13 cellular contexts compared by ENCODE assay signal in the genomic region with DNA sequence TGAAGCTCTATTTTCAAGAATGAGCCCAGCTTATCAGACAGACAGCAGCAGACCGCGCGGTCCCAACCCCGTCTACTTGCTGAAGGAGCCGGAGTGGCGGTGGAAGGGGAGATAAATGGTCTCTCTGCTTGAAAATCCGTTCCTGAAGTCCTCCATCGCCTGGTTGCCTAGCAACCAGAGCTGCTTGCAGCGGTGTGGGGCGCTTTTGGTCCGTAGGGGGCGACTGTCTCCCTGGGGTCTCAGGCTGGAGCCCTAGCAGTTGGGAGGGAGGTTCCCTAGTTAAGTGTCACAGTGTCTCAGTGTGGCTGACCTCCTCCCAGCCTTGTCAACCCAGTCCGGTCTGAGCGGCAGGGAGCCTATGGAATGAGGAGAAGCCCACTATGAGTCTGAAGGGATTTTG. TPM values are rescaled to one million over a fixed set of nuclear protein-coding genes. Genes with fewer than 3 reads are reported as not detected.
DNase-seq lines count a peak whose midpoint lies in the region; ATAC-seq, FAIRE-seq and TF ChIP-seq lines count a peak whose summit lies in the region.
"Had no signal": no experiment of that assay in that cellular context is flagged by ENCODE, and none has a peak within 500 bp of the region (broad histone marks: within the 10 kb centered on the region; RNA-seq: fewer than 3 reads in every experiment).

No MANE protein-coding gene starts in this region.

- H3K4me3 ChIP-seq in IMR-90 (ENCODE audit: insufficient read depth, low read depth, low read length) (no peak overlapping the region), K562 (no peak overlapping the region), upper lobe of left lung (no peak overlapping the region)
- H3K4me3 ChIP-seq: hepatocyte had no signal

- H3K9me3 ChIP-seq in IMR-90 (ENCODE audit: control insufficient read depth, insufficient read depth, low read length): no peaks in the 10 kb centered on the region
- H3K9me3 ChIP-seq in K562 (replicated peaks; ENCODE audit: control insufficient read depth, insufficient read depth, low read depth, low read length): no peaks in the 10 kb centered on the region
- no peaks in the 10 kb centered on the region for H3K9me3 ChIP-seq in upper lobe of left lung

- no peaks in the 10 kb centered on the region for H3K36me3 ChIP-seq in IMR-90 (ENCODE audit: control insufficient read depth, insufficient read depth, low read length)
- H3K36me3 ChIP-seq in K562 (ENCODE audit: control insufficient read depth, insufficient read depth, low read length): no peaks in the 10 kb centered on the region
- no peaks in the 10 kb centered on the region for H3K36me3 ChIP-seq in upper lobe of left lung

- in situ Hi-C loops in IMR-90 (cut with MboI; ENCODE audit: low sequenced_read_pairs): no loop called here
- in situ Hi-C loops in K562 (cut with MboI): no loop called here

- peak overlapping the region; percentile 37 for H2AK9ac ChIP-seq in IMR-90 (replicated peaks; ENCODE audit: low read depth, low read length, poor library complexity)

- H2AK5ac ChIP-seq in IMR-90 (ENCODE audit: low read depth, low read length): no peak overlapping the region

- no peak overlapping the region for H3K4ac ChIP-seq in IMR-90 (ENCODE audit: low read depth, low read length)

- peaks cover 4 to 21% of the 10 kb centered on the region in 2 experiments; a peak in 3 of 4 replicates for H3K79me1 ChIP-seq in IMR-90 (ENCODE audit: low read depth in 1 of 2, low read length in 2 of 2)

- no peak overlapping the region for H3K23ac ChIP-seq in IMR-90 (ENCODE audit: low read depth, low read length)

- H3K9ac ChIP-seq in IMR-90 (ENCODE audit: low read depth, low read length): no peak overlapping the region
- no peak overlapping the region for H3K9ac ChIP-seq in K562 (ENCODE audit: insufficient read depth in 1 of 2, low read depth in 2 of 2, low read length in 2 of 2)

- BruUV-seq in IMR-90 (replicated peaks; lab: Mats Ljungman, UMichigan): no TSS peak
- BruUV-seq in K562 (replicated peaks; lab: Mats Ljungman, UMichigan): no TSS peak

- no peak overlapping the region for H4K91ac ChIP-seq in IMR-90 (ENCODE audit: insufficient read depth, low read depth, low read length)

- no peak overlapping the region for H2BK15ac ChIP-seq in IMR-90 (ENCODE audit: low read depth, low read length)

- POLR2A ChIA-PET in activated CD4-positive, alpha-beta T cell treated with anti-CD3 and anti-CD28 coated beads for 36 hours (lab: Charles Lee): no interaction called here
- POLR2A ChIA-PET in IMR-90 (lab: Charles Lee; ENCODE audit: unreplicated experiment) (no interaction called here), K562 (lab: Yijun Ruan, JAX) (no interaction called here)

- no peaks in the 10 kb centered on the region for H3K9me3 Mint-ChIP-seq in activated CD4-positive, alpha-beta T cell treated with anti-CD3 and anti-CD28 coated beads for 36 hours (ENCODE audit: low read depth)
- H3K9me3 Mint-ChIP-seq: stimulated activated naive CD8-positive, alpha-beta T cell treated with anti-CD3 and anti-CD28 coated beads, Interleukin-15, amount 100 ng/mL, for 72 hours had no signal

- no peak overlapping the region for H2BK20ac ChIP-seq in IMR-90 (ENCODE audit: low read depth, low read length)

- WGBS in IMR-90 (ENCODE audit: extremely low coverage in 2 of 2, insufficient read length in 1 of 2), 2 experiments: no CpG with 5 or more reads among the region's 14 CpGs
- WGBS in K562 (ENCODE audit: insufficient coverage, low coverage, missing lambda C conversion rate): 4% methylated on average over 11 of the region's 14 CpGs
- WGBS in upper lobe of left lung, 2 donors: 37 to 56% methylated on average over 2 to 14 of the region's 14 CpGs

- no peak for ATAC-seq in activated CD4-positive, alpha-beta T cell treated with anti-CD3 and anti-CD28 coated beads for 36 hours
- ATAC-seq in IMR-90 (ENCODE audit: low read depth) (no peak), K562 (no peak; the same call in 1 of the 3 replicates), GM18519 (IDR thresholded peaks at IDR 0.05; ENCODE audit: low FRiP score, unreplicated experiment) (no peak), upper lobe of left lung (ENCODE audit: low FRiP score in 2 of 2) (no peak)
- ATAC-seq: stimulated activated naive CD8-positive, alpha-beta T cell treated with anti-CD3 and anti-CD28 coated beads, Interleukin-15, amount 100 ng/mL, for 72 hours had no signal

- H2BK120ac ChIP-seq in IMR-90 (ENCODE audit: low read depth, low read length): no peak overlapping the region

- H3K27me3 ChIP-seq in IMR-90 (ENCODE audit: control insufficient read depth, insufficient read depth, low read length) (peaks cover 2% of the 10 kb centered on the region; the same call in 1 of the 2 replicates), K562 (ENCODE audit: control insufficient read depth in 2 of 2, insufficient read depth in 2 of 2, low read length in 2 of 2) (peaks cover 2 to 11% of the 10 kb centered on the region in 2 experiments; a peak in 2 of 5 replicates), upper lobe of left lung (peaks cover 0 to 9% (median 0%) of the 10 kb centered on the region in 4 donors)
- H3K27me3 ChIP-seq: hepatocyte had no signal

- peak; percentile 32 for DNase-seq in activated CD4-positive, alpha-beta T cell treated with anti-CD3 and anti-CD28 coated beads for 36 hours
- no peak for DNase-seq in activated CD4-positive, alpha-beta T cell treated with anti-CD3 and anti-CD28 coated beads, Interleukin-2, amount 50 U/mL, for 48 hours
- DNase-seq in IMR-90 (no peak), K562 (ENCODE audit: extremely low read depth in 1 of 4, low spot score in 3 of 4) (peak; percentile 65 to 69 (median 67)), posterior vena cava (ENCODE audit: low spot score) (peak; percentile 62), 8988T (no peak), upper lobe of left lung (no peak)
- DNase-seq: activated naive CD4-positive, alpha-beta T cell; effector memory CD4-positive, alpha-beta T cell had no signal

- H4K20me1 ChIP-seq in IMR-90 (ENCODE audit: insufficient read depth, low read length) (no peaks in the 10 kb centered on the region), K562 (replicated peaks; ENCODE audit: control insufficient read depth, insufficient read depth, low read length) (no peaks in the 10 kb centered on the region)

- intact Hi-C loops in activated CD4-positive, alpha-beta T cell treated with anti-CD3 and anti-CD28 coated beads for 36 hours (cut with DNase I, micrococcal nuclease): loop anchor here (5.0 to 10.0 kb wide), 2 partner anchors 302 to 746 kb away; partner anchors contain the start of gene IGBP1 (in 1 of the 2)
- intact Hi-C loops in IMR-90 (cut with micrococcal nuclease): no loop called here
- intact Hi-C loops in K562 (cut with micrococcal nuclease): loop anchor here (10.0 kb wide), 2 partner anchors 172 to 402 kb away; partner anchors contain the start of genes ARR3 and P2RY4
- intact Hi-C loops in posterior vena cava (cut with DNase I): no loop called here

- dilution Hi-C loops in IMR-90 (cut with HindIII; ENCODE audit: low sequenced_read_pairs, unreplicated experiment): no loop called here

- no peaks in the 10 kb centered on the region for H3K79me2 ChIP-seq in K562 (ENCODE audit: control insufficient read depth, insufficient read depth, low read length)
- H3K79me2 ChIP-seq: hepatocyte had no signal

- no peak overlapping the region for H2AFZ ChIP-seq in IMR-90 (replicated peaks; ENCODE audit: low read length, poor library complexity)
- H2AFZ ChIP-seq in K562 (ENCODE audit: low read depth, low read length): no peak overlapping the region
- H2AFZ ChIP-seq: hepatocyte had no signal

- TF ChIP-seq POLR2A in IMR-90 (IDR thresholded peaks at IDR 0.05; ENCODE audit: low read depth, low read length) (no peak), K562 (conservative IDR thresholded peaks at IDR 0.05) (no peak), upper lobe of left lung (IDR thresholded peaks at IDR 0.05) (no peak)

- H3K14ac ChIP-seq in IMR-90 (replicated peaks; ENCODE audit: low read depth, low read length): no peak overlapping the region

- H3K27me3 Mint-ChIP-seq in activated CD4-positive, alpha-beta T cell treated with anti-CD3 and anti-CD28 coated beads for 36 hours: peaks cover 23% of the 10 kb centered on the region

- CTCF ChIA-PET in activated CD4-positive, alpha-beta T cell treated with anti-CD3 and anti-CD28 coated beads for 36 hours (lab: Charles Lee): interaction anchor here (1.0 kb wide), 1 partner anchor 19 kb away, joined by 4 read pairs; no protein-coding TSS in a partner anchor
- CTCF ChIA-PET in IMR-90 (lab: Yijun Ruan, JAX) (no interaction called here), K562 (lab: Yijun Ruan, JAX; ENCODE audit: low intra/inter-chr PET ratio) (no interaction called here)

- no peak overlapping the region for H2BK5ac ChIP-seq in IMR-90 (ENCODE audit: low read depth, low read length, poor library complexity, severe bottlenecking)

- peaks cover 14% of the 10 kb centered on the region for H3K4me1 Mint-ChIP-seq in activated CD4-positive, alpha-beta T cell treated with anti-CD3 and anti-CD28 coated beads for 36 hours

- H4K8ac ChIP-seq in IMR-90 (ENCODE audit: low read depth in 2 of 2, low read length in 2 of 2): no peak overlapping the region

- no peaks in the 10 kb centered on the region for H3K36me3 Mint-ChIP-seq in activated CD4-positive, alpha-beta T cell treated with anti-CD3 and anti-CD28 coated beads for 36 hours (ENCODE audit: low read depth)

- H3K4me2 ChIP-seq in IMR-90 (ENCODE audit: low read depth, low read length) (no peak overlapping the region), K562 (ENCODE audit: insufficient read depth, low read length) (no peak overlapping the region)
- H3K4me2 ChIP-seq: hepatocyte had no signal

- no peak overlapping the region for H3K56ac ChIP-seq in IMR-90 (ENCODE audit: extremely low read depth, insufficient read depth, low read length)

- H3K18ac ChIP-seq in IMR-90 (ENCODE audit: low read depth, low read length): no peak overlapping the region

- H3K4me3 Mint-ChIP-seq in activated CD4-positive, alpha-beta T cell treated with anti-CD3 and anti-CD28 coated beads for 36 hours: no peak overlapping the region
- H3K4me3 Mint-ChIP-seq: stimulated activated naive CD8-positive, alpha-beta T cell treated with anti-CD3 and anti-CD28 coated beads, Interleukin-15, amount 100 ng/mL, for 72 hours had no signal

- H3K4me1 ChIP-seq in IMR-90 (ENCODE audit: control insufficient read depth, insufficient read depth, low read length) (peaks cover 4% of the 10 kb centered on the region; the same call in 1 of the 2 replicates), K562 (replicated peaks in 1 of 2; ENCODE audit: control insufficient read depth in 2 of 2, insufficient read depth in 2 of 2, low read length in 2 of 2) (peaks cover 12 to 16% of the 10 kb centered on the region in 2 experiments; a peak in 4 of 5 replicates), upper lobe of left lung (peaks cover 0 to 3% (median 0%) of the 10 kb centered on the region in 4 donors)

- TF ChIP-seq RAD21 in IMR-90 (IDR thresholded peaks at IDR 0.05; ENCODE audit: low read length) (no peak), K562 (CRISPR knock-in tag; conservative IDR thresholded peaks at IDR 0.05 in 1 of 2, IDR thresholded peaks at IDR 0.05 in 1 of 2) (peak in 1 of 2 experiments; percentile 26; a peak in 2 of 4 replicates)

- H4K5ac ChIP-seq in IMR-90 (ENCODE audit: low read depth, low read length): no peak overlapping the region

- no peak for TF ChIP-seq CTCF in IMR-90 (conservative IDR thresholded peaks at IDR 0.05; ENCODE audit: low read depth, low read length)
- peak; percentile 38 to 46 (median 39); a peak in 3 of 6 replicates for TF ChIP-seq CTCF in K562 (IDR thresholded peaks at IDR 0.05 in 2 of 3, conservative IDR thresholded peaks at IDR 0.05 in 1 of 3; ENCODE audit: insufficient read depth in 2 of 3, low read depth in 1 of 3, low read length in 3 of 3)
- no peak for TF ChIP-seq CTCF in upper lobe of left lung (IDR thresholded peaks at IDR 0.05)

- H3K27ac ChIP-seq in IMR-90 (ENCODE audit: insufficient read depth, low read length): no peak overlapping the region
- H3K27ac ChIP-seq in K562 (ENCODE audit: extremely low read depth, low read depth, low read length): no peak overlapping the region
- no peak overlapping the region for H3K27ac ChIP-seq in upper lobe of left lung
- H3K27ac ChIP-seq: hepatocyte had no signal

- FAIRE-seq in K562 (lab: Jason Lieb, UNC): no peak
- FAIRE-seq: TTC549 had no signal

- 0 out of 2 replicates have a peak, but pooled peaks cover 7% of the 10 kb centered on the region for H3K9me1 ChIP-seq in IMR-90 (ENCODE audit: insufficient read depth, low read length)
- peaks cover 2% of the 10 kb centered on the region for H3K9me1 ChIP-seq in K562 (ENCODE audit: control insufficient read depth, insufficient read depth, low read length)

- no peak overlapping the region for H3K27ac Mint-ChIP-seq in activated CD4-positive, alpha-beta T cell treated with anti-CD3 and anti-CD28 coated beads for 36 hours
- H3K27ac Mint-ChIP-seq: stimulated activated naive CD8-positive, alpha-beta T cell treated with anti-CD3 and anti-CD28 coated beads, Interleukin-15, amount 100 ng/mL, for 72 hours had no signal

- no peak for TF ChIP-seq EP300 in K562 (IDR thresholded peaks at IDR 0.05; ENCODE audit: low read length)
- no peak for TF ChIP-seq EP300 in upper lobe of left lung (IDR thresholded peaks at IDR 0.05)

RNA-seq across cellular contexts. Expression of gene DLG3, which starts 8.3 kb away (rescaled TPM):
- total RNA-seq in activated CD4-positive, alpha-beta T cell treated with anti-CD3 and anti-CD28 coated beads for 36 hours: 10 to 100 TPM; 18.4 to 27.8 TPM
- total RNA-seq in IMR-90 (2012; rRNA removed) (18.9 and 27.1 TPM in 2 replicates), K562 (2014; rRNA removed) (4.3 and 4.5 TPM in 2 replicates), K562 (2014; rRNA removed; fragmentation: Illumina TruSeq; extraction: Trizol) (9.9 and 12.9 TPM in 2 replicates), K562 (2015; rRNA removed; fragmentation: Illumina TruSeq; extraction: Trizol) (5.4 and 9.2 TPM in 2 replicates), K562 (2021) (8.2 and 8.7 TPM in 2 replicates), posterior vena cava (10 to 100 TPM; 13.2 to 19.4 TPM), upper lobe of left lung (10 to 100 TPM; 11.2 to 29.9 (median 16.6) TPM)
- polyA plus RNA-seq in IMR-90 (2012; rRNA removed) (11.0 and 14.2 TPM in 2 replicates), K562 (2011; rRNA removed) (10.4 and 11.9 TPM in 2 replicates), K562 (2014; fragmentation: Illumina TruSeq; extraction: Trizol) (10.6 and 15.7 TPM in 2 replicates), K562 (2014; fragmentation: Nextera tagmentation; extraction: Ambion mirVana) (1 to 10 TPM; 3.1 TPM), K562 (2014; rRNA removed) (6.8 and 8.8 TPM in 2 replicates)
- 3.7 and 8.4 TPM in 2 replicates for polyA plus RNA-seq in IMR-90 (2012; cell fraction: cytosol; rRNA removed)
- 4.7 and 19.7 TPM in 2 replicates for polyA plus RNA-seq in IMR-90 (2012; cell fraction: nucleus; rRNA removed; ENCODE audit: low replicate concordance)
- total RNA-seq in K562 (2011; cell fraction: chromatin; rRNA removed; ENCODE audit: low replicate concordance): 6.5 and 9.0 TPM in 2 replicates
- total RNA-seq in K562 (2011; cell fraction: nucleolus; rRNA removed): 4.2 and 4.3 TPM in 2 replicates
- 5.1 and 5.2 TPM in 2 replicates for total RNA-seq in K562 (2011; cell fraction: nucleoplasm; rRNA removed)
- 4.6 and 8.8 TPM in 2 replicates for polyA plus RNA-seq in K562 (2011; cell fraction: cytosol; rRNA removed)
- polyA plus RNA-seq in K562 (2011; cell fraction: nucleus; rRNA removed): 6.6 and 7.7 TPM in 2 replicates
- 6.1 and 6.4 TPM in 2 replicates for polyA plus RNA-seq in K562 (2012)
- polyA minus RNA-seq in K562 (2011; rRNA and poly(A)+ RNA removed): 9.7 and 11.6 TPM in 2 replicates
- 2.3 and 6.9 TPM in 2 replicates for polyA minus RNA-seq in K562 (2011; cell fraction: cytosol; rRNA and poly(A)+ RNA removed)
- polyA minus RNA-seq in K562 (2011; cell fraction: nucleus; rRNA and poly(A)+ RNA removed): 1.3 and 4.4 TPM in 2 replicates

RNA-seq across cellular contexts. Expression of gene GDPD2, which starts 13.3 kb away (rescaled TPM):
- total RNA-seq in activated CD4-positive, alpha-beta T cell treated with anti-CD3 and anti-CD28 coated beads for 36 hours: under 1 TPM in 1 of 2 experiments, not detected in 1; 0.11 TPM
- total RNA-seq in IMR-90 (2012; rRNA removed) (not detected in 2 replicates), K562 (2014; rRNA removed) (not detected in 2 replicates), K562 (2014; rRNA removed; fragmentation: Illumina TruSeq; extraction: Trizol) (not detected in 2 replicates), K562 (2015; rRNA removed; fragmentation: Illumina TruSeq; extraction: Trizol) (not detected in 2 replicates), K562 (2021) (0.09 TPM in 1 of 2 replicates, not detected in the other), posterior vena cava (not detected), upper lobe of left lung (not detected)
- polyA plus RNA-seq in IMR-90 (2012; rRNA removed) (not detected in 2 replicates), K562 (2011; rRNA removed) (0.07 TPM in 1 of 2 replicates, not detected in the other), K562 (2014; fragmentation: Illumina TruSeq; extraction: Trizol) (not detected in 2 replicates), K562 (2014; fragmentation: Nextera tagmentation; extraction: Ambion mirVana) (not detected), K562 (2014; rRNA removed) (not detected in 2 replicates)
- not detected in 2 replicates for polyA plus RNA-seq in IMR-90 (2012; cell fraction: cytosol; rRNA removed)
- polyA plus RNA-seq in IMR-90 (2012; cell fraction: nucleus; rRNA removed; ENCODE audit: low replicate concordance): 0.08 and 0.09 TPM in 2 replicates
- total RNA-seq in K562 (2011; cell fraction: chromatin; rRNA removed; ENCODE audit: low replicate concordance): 0.16 and 0.32 TPM in 2 replicates
- total RNA-seq in K562 (2011; cell fraction: nucleolus; rRNA removed): not detected in 2 replicates
- not detected in 2 replicates for total RNA-seq in K562 (2011; cell fraction: nucleoplasm; rRNA removed)
- 0.06 TPM in 1 of 2 replicates, not detected in the other for polyA plus RNA-seq in K562 (2011; cell fraction: cytosol; rRNA removed)
- 0.15 and 0.21 TPM in 2 replicates for polyA plus RNA-seq in K562 (2011; cell fraction: nucleus; rRNA removed)
- polyA plus RNA-seq in K562 (2012): not detected in 2 replicates
- not detected in 2 replicates for polyA minus RNA-seq in K562 (2011; rRNA and poly(A)+ RNA removed)
- polyA minus RNA-seq in K562 (2011; cell fraction: cytosol; rRNA and poly(A)+ RNA removed): not detected in 2 replicates
- polyA minus RNA-seq in K562 (2011; cell fraction: nucleus; rRNA and poly(A)+ RNA removed): not detected in 2 replicates

Comparison
In these comparisons a context has a peak if more than half of its experiments do, and no peak if none do; other contexts are left out.
1. DNase-seq: peak in activated CD4-positive, alpha-beta T cell treated with anti-CD3 and anti-CD28 coated beads for 36 hours (single experiment), K562 (4 of 4) and posterior vena cava (single experiment); none in activated CD4-positive, alpha-beta T cell treated with anti-CD3 and anti-CD28 coated beads, Interleukin-2, amount 50 U/mL, for 48 hours (0 of 2), IMR-90 (single experiment), 8988T (single experiment) and upper lobe of left lung (0 of 2).
2. CTCF ChIP-seq: peak in K562 (3 of 3); none in IMR-90 (single experiment) and upper lobe of left lung (0 of 6).
3. intact Hi-C loops: an anchor here in activated CD4-positive, alpha-beta T cell treated with anti-CD3 and anti-CD28 coated beads for 36 hours (5.0 to 10.0 kb wide) and K562 (10.0 kb wide); none called in IMR-90 and posterior vena cava.